Comparison of ENCODE assay signal across 12 cellular contexts in the genomic region with DNA sequence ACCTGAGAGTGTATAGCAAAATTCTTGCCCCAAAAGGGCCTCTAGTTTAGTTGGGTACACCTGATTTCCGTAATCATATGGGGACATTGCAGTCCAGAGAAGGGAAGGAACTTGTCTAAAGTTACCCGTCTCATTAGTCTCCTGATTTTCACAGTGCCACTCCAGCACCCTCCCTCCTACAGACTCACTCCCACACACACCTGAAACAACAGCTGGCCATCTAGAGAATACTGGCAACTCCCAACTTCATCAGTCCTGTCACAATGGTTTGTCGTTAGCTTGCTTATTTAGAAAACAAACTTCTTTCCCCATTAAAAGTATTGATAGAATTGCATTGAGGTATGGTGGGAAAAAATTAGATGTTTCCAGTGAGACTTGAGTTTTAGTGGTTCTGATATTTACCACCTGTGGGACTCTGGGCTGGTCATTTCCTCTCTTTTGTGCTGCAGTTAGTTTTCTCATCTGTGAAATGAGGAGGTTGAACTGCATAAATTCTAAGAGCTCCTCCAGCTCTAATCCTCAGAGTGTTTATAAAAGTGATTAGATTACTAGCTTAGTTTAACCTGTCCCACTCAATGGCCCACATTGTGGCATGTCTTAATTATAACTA. TPM values are rescaled to one million over a fixed set of nuclear protein-coding genes. Genes with fewer than 3 reads are reported as not detected.
A peak's percentile ranks its signal among the peaks of the same experiment; 100 is the strongest.
DNase-seq lines count a peak whose midpoint lies in the region; ATAC-seq and TF ChIP-seq lines count a peak whose summit lies in the region.
"Had no signal": no experiment of that assay in that cellular context is flagged by ENCODE, and none has a peak within 500 bp of the region (broad histone marks: within the 10 kb centered on the region; RNA-seq: fewer than 3 reads in every experiment).

No MANE protein-coding gene starts in this region.

- no peaks in the 10 kb centered on the region for H3K36me3 ChIP-seq in HCT116 (ENCODE audit: control insufficient read depth in 1 of 2, insufficient read depth in 2 of 2, low read length in 2 of 2)
- no peaks in the 10 kb centered on the region for H3K36me3 ChIP-seq in liver (ENCODE audit: control insufficient read depth in 4 of 4, insufficient read depth in 3 of 4, low read depth in 1 of 4, low read length in 3 of 4)
- H3K36me3 ChIP-seq in smooth muscle cell (ENCODE audit: low read depth), result no peaks in the 10 kb centered on the region
- no peaks in the 10 kb centered on the region for H3K36me3 ChIP-seq in CD8-positive, alpha-beta T cell (ENCODE audit: insufficient read depth, low read length)
- no peaks in the 10 kb centered on the region for H3K36me3 ChIP-seq in mesendoderm (ENCODE audit: control insufficient read depth, insufficient read depth, low read length)

- H3K56ac ChIP-seq in mesendoderm (ENCODE audit: low read length), result no peak overlapping the region

- no peak overlapping the region for H2AK5ac ChIP-seq in mesendoderm (ENCODE audit: low read length)

- H3K4me3 Mint-ChIP-seq in CD8-positive, alpha-beta T cell, result no peak overlapping the region
- H3K4me3 Mint-ChIP-seq: activated naive CD8-positive, alpha-beta T cell treated with anti-CD3 and anti-CD28 coated beads, Interleukin-2, amount 10 ng/mL, durations not matched to agents 7 days and 5 days had no signal

- peaks cover 3% of the 10 kb centered on the region; the same call in 1 of the 2 replicates for H3K79me2 ChIP-seq in HCT116 (ENCODE audit: insufficient read depth, low read length)
- H3K79me2 ChIP-seq in smooth muscle cell (ENCODE audit: low read depth), result peaks cover 31% of the 10 kb centered on the region
- H3K79me2 ChIP-seq in mesendoderm (ENCODE audit: control insufficient read depth, insufficient read depth, low read length), result no peaks in the 10 kb centered on the region

- no TSS peak for BruUV-seq in HCT116 (replicated peaks; lab: Mats Ljungman, UMichigan)

- 27% methylated on average over 3 of the region's 3 CpGs for WGBS in liver
- WGBS in smooth muscle cell (ENCODE audit: low lambda C conversion rate), result 79% methylated on average over 3 of the region's 3 CpGs
- WGBS in lower leg skin, 2 donors, result 59 to 80% methylated on average over 3 of the region's 3 CpGs
- WGBS in mesendoderm (ENCODE audit: extremely low coverage, insufficient coverage, low lambda C conversion rate), result no CpG with 5 or more reads among the region's 3 CpGs

- no peak overlapping the region for H3K27ac Mint-ChIP-seq in CD8-positive, alpha-beta T cell
- H3K27ac Mint-ChIP-seq: activated naive CD8-positive, alpha-beta T cell treated with anti-CD3 and anti-CD28 coated beads, Interleukin-2, amount 10 ng/mL, durations not matched to agents 7 days and 5 days had no signal

- H2BK15ac ChIP-seq in mesendoderm (replicated peaks; ENCODE audit: low read depth), result no peak overlapping the region

- no peak overlapping the region for H2BK120ac ChIP-seq in mesendoderm (ENCODE audit: low read depth, low read length)

- H3K9me3 ChIP-seq in HCT116 (ENCODE audit: control insufficient read depth in 1 of 2, insufficient read depth in 1 of 2, low read depth in 1 of 2, low read length in 2 of 2), result no peaks in the 10 kb centered on the region
- no peaks in the 10 kb centered on the region for H3K9me3 ChIP-seq in liver (ENCODE audit: control insufficient read depth in 4 of 4, low read length in 3 of 4)
- H3K9me3 ChIP-seq in smooth muscle cell (replicated peaks; ENCODE audit: low read depth), result peaks cover 6% of the 10 kb centered on the region
- no peaks in the 10 kb centered on the region for H3K9me3 ChIP-seq in CD8-positive, alpha-beta T cell (ENCODE audit: low read length)

- no peaks in the 10 kb centered on the region for H3K36me3 Mint-ChIP-seq in CD8-positive, alpha-beta T cell
- H3K36me3 Mint-ChIP-seq: activated naive CD8-positive, alpha-beta T cell treated with anti-CD3 and anti-CD28 coated beads, Interleukin-2, amount 10 ng/mL, durations not matched to agents 7 days and 5 days had no signal

- no peak overlapping the region for H4K8ac ChIP-seq in mesendoderm (ENCODE audit: low read depth, low read length)

- CTCF ChIA-PET in HCT116 (lab: Charles Lee), result no interaction called here
- CTCF ChIA-PET in CD8-positive, alpha-beta T cell (lab: Charles Lee), result no interaction called here

- H3K4me1 Mint-ChIP-seq in CD8-positive, alpha-beta T cell (ENCODE audit: low read depth), result peaks cover 3% of the 10 kb centered on the region

- peak overlapping the region; percentile 72; the same call in 1 of the 2 replicates for H3K4me2 ChIP-seq in HCT116 (ENCODE audit: low read length)
- peak overlapping the region; percentile 85 for H3K4me2 ChIP-seq in smooth muscle cell
- H3K4me2 ChIP-seq in mesendoderm (ENCODE audit: low read length), result no peak overlapping the region

- no peak overlapping the region for H4K5ac ChIP-seq in mesendoderm (ENCODE audit: low read length)

- H3K27me3 Mint-ChIP-seq in CD8-positive, alpha-beta T cell (ENCODE audit: low read depth), result peaks cover 20% of the 10 kb centered on the region

- no peak for ATAC-seq in HCT116
- no peak for ATAC-seq in CD8-positive, alpha-beta T cell

- H3K27me3 ChIP-seq in HCT116 (ENCODE audit: insufficient read depth, low read length) (no peaks in the 10 kb centered on the region), liver (ENCODE audit: control insufficient read depth in 4 of 4, insufficient read depth in 4 of 4, low read length in 3 of 4) (no peaks in the 10 kb centered on the region), smooth muscle cell (ENCODE audit: low read depth) (no peaks in the 10 kb centered on the region), mesendoderm (ENCODE audit: insufficient read depth, low read length, poor library complexity) (no peaks in the 10 kb centered on the region)
- no peaks in the 10 kb centered on the region for H3K27me3 ChIP-seq in CD8-positive, alpha-beta T cell (ENCODE audit: insufficient read depth, low read length)

- H4K20me1 ChIP-seq in HCT116 (ENCODE audit: insufficient read depth), result no peaks in the 10 kb centered on the region
- H4K20me1 ChIP-seq in smooth muscle cell (ENCODE audit: low read depth), result no peaks in the 10 kb centered on the region

- H3K4me1 ChIP-seq in HCT116 (ENCODE audit: control insufficient read depth in 1 of 2, insufficient read depth in 2 of 2, low read length in 2 of 2) (peaks cover 18 to 43% of the 10 kb centered on the region in 2 experiments), liver (ENCODE audit: control insufficient read depth in 4 of 4, insufficient read depth in 4 of 4, low read length in 3 of 4) (peaks cover 12 to 36% (median 28%) of the 10 kb centered on the region in 4 donors), smooth muscle cell (ENCODE audit: low read depth) (no peaks in the 10 kb centered on the region), mesendoderm (ENCODE audit: control insufficient read depth, low read depth, low read length) (peaks cover 4% of the 10 kb centered on the region)
- no peaks in the 10 kb centered on the region for H3K4me1 ChIP-seq in CD8-positive, alpha-beta T cell (ENCODE audit: insufficient read depth, low read length)

- no peak for TF ChIP-seq POLR2A in HCT116 (IDR thresholded peaks at IDR 0.05; ENCODE audit: borderline replicate concordance, extremely low read depth, insufficient read depth, insufficient read length)
- no peak for TF ChIP-seq POLR2A in lower leg skin (IDR thresholded peaks at IDR 0.05)

- no peaks in the 10 kb centered on the region for H3K9me2 ChIP-seq in HCT116 (ENCODE audit: insufficient read depth)

- no peak overlapping the region for H3K23ac ChIP-seq in mesendoderm (ENCODE audit: low read length)

- intact Hi-C loops in HCT116 (cut with micrococcal nuclease) (no loop called here), lower leg skin (cut with DNase I; ENCODE audit: low total_unique reads) (no loop called here)
- intact Hi-C loops in CD8-positive, alpha-beta T cell (cut with DNase I, micrococcal nuclease), result no loop called here

- H3K9ac ChIP-seq in HCT116 (ENCODE audit: low read length), result no peak overlapping the region
- peak overlapping the region in 1 of 2 donors; percentile 71 for H3K9ac ChIP-seq in liver (ENCODE audit: low read depth in 1 of 2, low read length in 2 of 2)
- H3K9ac ChIP-seq in smooth muscle cell (ENCODE audit: low read depth), result no peak overlapping the region
- H3K9ac ChIP-seq in mesendoderm (ENCODE audit: low read length), result no peak overlapping the region

- H3K79me1 ChIP-seq in mesendoderm (ENCODE audit: low read length), result no peaks in the 10 kb centered on the region

- H3K9me3 Mint-ChIP-seq in CD8-positive, alpha-beta T cell, result no peaks in the 10 kb centered on the region
- H3K9me3 Mint-ChIP-seq: activated naive CD8-positive, alpha-beta T cell treated with anti-CD3 and anti-CD28 coated beads, Interleukin-2, amount 10 ng/mL, durations not matched to agents 7 days and 5 days had no signal

- RAD21 ChIA-PET in HCT116 (lab: Charles Lee; ENCODE audit: low non-redundant PET in 1 of 2, low total read pairs in 2 of 2, uncharacterized antibody in 2 of 2, unreplicated experiment in 2 of 2), result interaction anchor here in 1 of 2 experiments (0.5 kb wide), 1 partner anchor 42 kb away, joined by 3 read pairs; no protein-coding TSS in a partner anchor

- H2AFZ ChIP-seq in HCT116 (ENCODE audit: low read depth, low read length, poor library complexity, severe bottlenecking) (no peak overlapping the region), smooth muscle cell (ENCODE audit: low read depth) (no peak overlapping the region)

- H2BK5ac ChIP-seq in mesendoderm (ENCODE audit: low read length), result no peak overlapping the region

- H3K27ac ChIP-seq in HCT116 (ENCODE audit: low read depth, low read length) (no peak overlapping the region), liver (ENCODE audit: low read depth in 1 of 2, low read length in 2 of 2) (peak overlapping the region; percentile 91 to 93), smooth muscle cell (ENCODE audit: low read depth) (peak overlapping the region; percentile 84), mesendoderm (ENCODE audit: low read depth, low read length) (no peak overlapping the region)
- H3K27ac ChIP-seq in CD8-positive, alpha-beta T cell (ENCODE audit: low read depth, low read length), result no peak overlapping the region

- no peaks in the 10 kb centered on the region for H3F3A ChIP-seq in smooth muscle cell (ENCODE audit: low read depth)

- in situ Hi-C loops in astrocyte of the cerebellum (cut with HindIII; ENCODE audit: low sequenced_read_pairs), result no loop called here

- POLR2A ChIA-PET in HCT116 (lab: Charles Lee), result no interaction called here
- POLR2A ChIA-PET in CD8-positive, alpha-beta T cell (lab: Charles Lee), result no interaction called here

- TF ChIP-seq RAD21 in HCT116 (IDR thresholded peaks at IDR 0.05; ENCODE audit: low read depth), result no peak
- TF ChIP-seq RAD21 in liver (IDR thresholded peaks at IDR 0.05), result no peak

- no peak overlapping the region for H3K4ac ChIP-seq in mesendoderm (ENCODE audit: low read depth, low read length)

- no peak for TF ChIP-seq CTCF in HCT116 (IDR thresholded peaks at IDR 0.05 in 2 of 3, conservative IDR thresholded peaks at IDR 0.05 in 1 of 3; ENCODE audit: borderline replicate concordance in 1 of 3, insufficient read depth in 1 of 3, low read depth in 2 of 3, low read length in 2 of 3)
- no peak for TF ChIP-seq CTCF in astrocyte of the cerebellum (IDR thresholded peaks at IDR 0.05; ENCODE audit: low read depth, low read length, missing control alignments)
- no peak for TF ChIP-seq CTCF in liver (IDR thresholded peaks at IDR 0.05; ENCODE audit: low read depth, low read length, missing input control)
- no peak for TF ChIP-seq CTCF in smooth muscle cell (IDR thresholded peaks at IDR 0.05; ENCODE audit: borderline replicate concordance, insufficient read depth, poor library complexity, severe bottlenecking)
- no peak for TF ChIP-seq CTCF in lower leg skin (IDR thresholded peaks at IDR 0.05)
- TF ChIP-seq CTCF in CD8-positive, alpha-beta T cell (IDR thresholded peaks at IDR 0.05), result no peak

- H3K4me3 ChIP-seq in HCT116 (replicated peaks in 1 of 2; ENCODE audit: low read depth in 1 of 2, low read length in 2 of 2), result no peak overlapping the region
- peak overlapping the region; percentile 61 for H3K4me3 ChIP-seq in astrocyte of the cerebellum (ENCODE audit: low read depth, low read length)
- H3K4me3 ChIP-seq in liver (ENCODE audit: low read depth in 1 of 3, low read length in 3 of 3), result peak overlapping the region; percentile 45 to 93 (median 61)
- H3K4me3 ChIP-seq in smooth muscle cell, result no peak overlapping the region
- H3K4me3 ChIP-seq in lower leg skin (ENCODE audit: low read depth, poor library complexity, severe bottlenecking), result no peak overlapping the region
- H3K4me3 ChIP-seq in CD8-positive, alpha-beta T cell (ENCODE audit: low read depth, low read length), result no peak overlapping the region
- H3K4me3 ChIP-seq in mesendoderm (ENCODE audit: low read length), result no peak overlapping the region
- H3K4me3 ChIP-seq: lung had no signal

- no peak overlapping the region for H3K18ac ChIP-seq in mesendoderm (ENCODE audit: low read length)

- no peak for DNase-seq in HCT116 (ENCODE audit: low read depth, low spot score)
- no peak for DNase-seq in astrocyte of the cerebellum (ENCODE audit: low read depth)
- no peak for DNase-seq in smooth muscle cell (lab: John Stamatoyannopoulos, UW; ENCODE audit: unreplicated experiment)
- no peak for DNase-seq in activated CD4-positive, alpha-beta T cell treated with anti-CD3 and anti-CD28 coated beads for 4 hours
- no peak for DNase-seq in lower leg skin (ENCODE audit: low spot score in 2 of 2)
- no peak for DNase-seq in CD8-positive, alpha-beta T cell
- DNase-seq in mesendoderm, result no peak
- DNase-seq: activated naive CD8-positive, alpha-beta T cell treated with anti-CD3 and anti-CD28 coated beads, Interleukin-2, amount 10 ng/mL, durations not matched to agents 7 days and 5 days; COR-L47; NCI-H1436 had no signal

RNA-seq across cellular contexts. Expression of gene IL13RA1, which starts 1.7 kb away (rescaled TPM):
- total RNA-seq in HCT116 (2021; ENCODE audit: unreplicated experiment) (28.2 TPM), liver (100 to 1,000 TPM in 1 of 2 donors, 10 to 100 TPM in 1; 31.2 to 137 TPM), smooth muscle cell (85.9 and 97.2 TPM in 2 replicates), lower leg skin (10 to 100 TPM; 14.4 to 33.0 (median 19.5) TPM)
- 10.6 and 11.3 TPM in 2 replicates for polyA plus RNA-seq in HCT116 (2012)
- polyA plus RNA-seq in liver (10 to 100 TPM; 35.9 to 53.1 TPM), smooth muscle cell (50.5 and 67.0 TPM in 2 replicates)
- under 1 TPM in 1 of 2 experiments, not detected in 1; 0.22 TPM for total RNA-seq in CD8-positive, alpha-beta T cell
- 14.2 TPM for polyA plus RNA-seq in mesendoderm (2013, experiment 1 of 2)
- 13.6 TPM for polyA plus RNA-seq in mesendoderm (2013, experiment 2 of 2)

Comparison
In these comparisons a context has a peak if more than half of its experiments do, and no peak if none do; other contexts are left out.
1. H3K27ac ChIP-seq: peak in liver (2 of 2) and smooth muscle cell (single experiment); none in HCT116 (single experiment), CD8-positive, alpha-beta T cell (single experiment) and mesendoderm (single experiment).
2. H3K4me3 ChIP-seq: peak in astrocyte of the cerebellum (single experiment) and liver (3 of 3); none in HCT116 (0 of 2), smooth muscle cell (single experiment), lower leg skin (single experiment), CD8-positive, alpha-beta T cell (single experiment) and mesendoderm (single experiment).
3. RNA of gene IL13RA1, which starts 1.7 kb away (total RNA-seq): 31.2 to 137 TPM in liver, 85.9 to 97.2 TPM in smooth muscle cell, 28.2 TPM in HCT116 (single experiment) and 14.4 to 33.0 TPM in lower leg skin; 0.22 TPM in CD8-positive, alpha-beta T cell; every median in the first group is over 10 times any median in the second.